In the genomic region with DNA sequence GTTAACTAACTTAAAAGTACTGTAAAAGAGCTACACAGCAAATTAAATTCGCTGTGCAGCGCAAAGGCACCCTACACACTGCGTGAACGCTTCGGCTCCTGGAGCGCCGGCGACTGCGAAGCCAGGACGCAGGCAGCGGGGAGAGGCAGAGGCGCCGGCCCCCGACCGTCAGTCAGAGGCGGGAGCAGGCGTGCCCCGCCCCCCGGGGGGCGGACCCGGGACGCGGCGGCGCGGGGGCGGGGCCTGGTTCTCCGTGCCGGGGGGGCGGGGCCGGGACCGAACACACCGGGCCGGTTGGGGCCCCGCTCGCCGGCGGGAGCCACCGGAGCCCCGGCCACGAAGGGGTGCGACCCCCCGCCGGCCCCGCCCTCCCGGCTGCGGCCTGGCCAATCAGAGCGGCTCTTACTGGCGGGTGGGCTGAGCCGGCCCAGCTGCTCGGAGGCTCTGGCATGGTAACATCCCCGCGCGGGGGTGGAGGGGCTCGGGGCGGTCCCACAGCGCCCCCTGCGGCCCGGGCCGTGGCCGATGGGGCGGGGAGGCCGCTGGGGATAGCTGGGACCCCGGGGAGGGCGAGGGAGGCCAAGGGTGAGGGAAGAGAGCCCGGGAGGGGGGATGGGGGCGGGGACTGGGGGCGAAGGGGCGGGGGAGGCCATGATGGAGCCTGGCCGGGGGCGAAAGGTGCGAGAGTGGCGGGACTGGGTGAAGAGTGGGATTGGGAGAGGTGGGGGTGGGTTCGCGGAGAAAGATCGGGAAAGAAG, we compare ENCODE assay signal across 1 cellular context.
TF ChIP-seq lines count a peak whose summit lies in the region.

PRPF40B (plus strand) TSS at position 420 of the 758 bp plus-strand sequence; CDS start at position 450, 30 bp downstream.

TF ChIP-seq in HEK293, 187 proteins besides CTCF, POLR2A, EP300 and RAD21 (continued from another document and continues in another):
- TF ChIP-seq ZNF23 (tag by site-specific recombination; IDR thresholded peaks at IDR 0.05; ENCODE audit: borderline replicate concordance): no peak
- TF ChIP-seq, protein P1, sequence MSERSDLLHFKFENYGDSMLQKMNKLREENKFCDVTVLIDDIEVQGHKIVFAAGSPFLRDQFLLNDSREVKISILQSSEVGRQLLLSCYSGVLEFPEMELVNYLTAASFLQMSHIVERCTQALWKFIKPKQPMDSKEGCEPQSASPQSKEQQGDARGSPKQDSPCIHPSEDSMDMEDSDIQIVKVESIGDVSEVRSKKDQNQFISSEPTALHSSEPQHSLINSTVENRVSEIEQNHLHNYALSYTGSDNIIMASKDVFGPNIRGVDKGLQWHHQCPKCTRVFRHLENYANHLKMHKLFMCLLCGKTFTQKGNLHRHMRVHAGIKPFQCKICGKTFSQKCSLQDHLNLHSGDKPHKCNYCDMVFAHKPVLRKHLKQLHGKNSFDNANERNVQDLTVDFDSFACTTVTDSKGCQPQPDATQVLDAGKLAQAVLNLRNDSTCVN (tag by site-specific recombination; optimal IDR thresholded peaks at IDR 0.05): peak; percentile 21
- no peak for TF ChIP-seq WT1 (tag by site-specific recombination; IDR thresholded peaks at IDR 0.05)
- TF ChIP-seq SP2 (tag by site-specific recombination; IDR thresholded peaks at IDR 0.05): peak; percentile 48
- no peak for TF ChIP-seq ZNF677 (tag by site-specific recombination; IDR thresholded peaks at IDR 0.05)
- peak; percentile 69; the same call in 1 of the 2 replicates for TF ChIP-seq GLIS2 (tag by site-specific recombination; IDR thresholded peaks at IDR 0.05)
- no peak for TF ChIP-seq ZBTB1 (tag by site-specific recombination; IDR thresholded peaks at IDR 0.05)
- TF ChIP-seq REPIN1 (tag by site-specific recombination; IDR thresholded peaks at IDR 0.05; ENCODE audit: low read depth): no peak
- TF ChIP-seq, protein P2, sequence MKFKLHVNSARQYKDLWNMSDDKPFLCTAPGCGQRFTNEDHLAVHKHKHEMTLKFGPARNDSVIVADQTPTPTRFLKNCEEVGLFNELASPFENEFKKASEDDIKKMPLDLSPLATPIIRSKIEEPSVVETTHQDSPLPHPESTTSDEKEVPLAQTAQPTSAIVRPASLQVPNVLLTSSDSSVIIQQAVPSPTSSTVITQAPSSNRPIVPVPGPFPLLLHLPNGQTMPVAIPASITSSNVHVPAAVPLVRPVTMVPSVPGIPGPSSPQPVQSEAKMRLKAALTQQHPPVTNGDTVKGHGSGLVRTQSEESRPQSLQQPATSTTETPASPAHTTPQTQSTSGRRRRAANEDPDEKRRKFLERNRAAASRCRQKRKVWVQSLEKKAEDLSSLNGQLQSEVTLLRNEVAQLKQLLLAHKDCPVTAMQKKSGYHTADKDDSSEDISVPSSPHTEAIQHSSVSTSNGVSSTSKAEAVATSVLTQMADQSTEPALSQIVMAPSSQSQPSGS (tag by site-specific recombination; IDR thresholded peaks at IDR 0.05; ENCODE audit: low read depth): no peak
- no peak for TF ChIP-seq ELK4 (IDR thresholded peaks at IDR 0.05; ENCODE audit: borderline replicate concordance, low read depth, low read length)
- no peak; the same call in 1 of the 2 replicates for TF ChIP-seq IKZF3 (tag by site-specific recombination; IDR thresholded peaks at IDR 0.05)
- no peak for TF ChIP-seq BCL11B (tag by site-specific recombination; IDR thresholded peaks at IDR 0.05; ENCODE audit: low read depth)
- TF ChIP-seq, protein P3, sequence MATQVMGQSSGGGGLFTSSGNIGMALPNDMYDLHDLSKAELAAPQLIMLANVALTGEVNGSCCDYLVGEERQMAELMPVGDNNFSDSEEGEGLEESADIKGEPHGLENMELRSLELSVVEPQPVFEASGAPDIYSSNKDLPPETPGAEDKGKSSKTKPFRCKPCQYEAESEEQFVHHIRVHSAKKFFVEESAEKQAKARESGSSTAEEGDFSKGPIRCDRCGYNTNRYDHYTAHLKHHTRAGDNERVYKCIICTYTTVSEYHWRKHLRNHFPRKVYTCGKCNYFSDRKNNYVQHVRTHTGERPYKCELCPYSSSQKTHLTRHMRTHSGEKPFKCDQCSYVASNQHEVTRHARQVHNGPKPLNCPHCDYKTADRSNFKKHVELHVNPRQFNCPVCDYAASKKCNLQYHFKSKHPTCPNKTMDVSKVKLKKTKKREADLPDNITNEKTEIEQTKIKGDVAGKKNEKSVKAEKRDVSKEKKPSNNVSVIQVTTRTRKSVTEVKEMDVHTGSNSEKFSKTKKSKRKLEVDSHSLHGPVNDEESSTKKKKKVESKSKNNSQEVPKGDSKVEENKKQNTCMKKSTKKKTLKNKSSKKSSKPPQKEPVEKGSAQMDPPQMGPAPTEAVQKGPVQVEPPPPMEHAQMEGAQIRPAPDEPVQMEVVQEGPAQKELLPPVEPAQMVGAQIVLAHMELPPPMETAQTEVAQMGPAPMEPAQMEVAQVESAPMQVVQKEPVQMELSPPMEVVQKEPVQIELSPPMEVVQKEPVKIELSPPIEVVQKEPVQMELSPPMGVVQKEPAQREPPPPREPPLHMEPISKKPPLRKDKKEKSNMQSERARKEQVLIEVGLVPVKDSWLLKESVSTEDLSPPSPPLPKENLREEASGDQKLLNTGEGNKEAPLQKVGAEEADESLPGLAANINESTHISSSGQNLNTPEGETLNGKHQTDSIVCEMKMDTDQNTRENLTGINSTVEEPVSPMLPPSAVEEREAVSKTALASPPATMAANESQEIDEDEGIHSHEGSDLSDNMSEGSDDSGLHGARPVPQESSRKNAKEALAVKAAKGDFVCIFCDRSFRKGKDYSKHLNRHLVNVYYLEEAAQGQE (tag by site-specific recombination; IDR thresholded peaks at IDR 0.05): no peak
- no peak for TF ChIP-seq INSM2 (tag by site-specific recombination; IDR thresholded peaks at IDR 0.05)
- TF ChIP-seq MZF1 (tag by site-specific recombination; IDR thresholded peaks at IDR 0.05; ENCODE audit: borderline replicate concordance): 0 out of 2 replicates have a peak, but pooled peaks have one; percentile 18
- no peak for TF ChIP-seq TRIM28 (IDR thresholded peaks at IDR 0.05; ENCODE audit: borderline replicate concordance, low read length)
- TF ChIP-seq ZBTB7A (tag by site-specific recombination; IDR thresholded peaks at IDR 0.05; ENCODE audit: low read depth): no peak
- no peak for TF ChIP-seq ZNF362 (tag by site-specific recombination; IDR thresholded peaks at IDR 0.05)
- TF ChIP-seq ZNF10 (tag by site-specific recombination; IDR thresholded peaks at IDR 0.05): no peak
- TF ChIP-seq SP7 (tag by site-specific recombination; IDR thresholded peaks at IDR 0.05): 0 out of 2 replicates have a peak, but pooled peaks have one; percentile 12
- no peak for TF ChIP-seq ZNF791 (tag by site-specific recombination; IDR thresholded peaks at IDR 0.05)
- TF ChIP-seq ZNF426 (tag by site-specific recombination; IDR thresholded peaks at IDR 0.05): no peak
- TF ChIP-seq, protein P4, sequence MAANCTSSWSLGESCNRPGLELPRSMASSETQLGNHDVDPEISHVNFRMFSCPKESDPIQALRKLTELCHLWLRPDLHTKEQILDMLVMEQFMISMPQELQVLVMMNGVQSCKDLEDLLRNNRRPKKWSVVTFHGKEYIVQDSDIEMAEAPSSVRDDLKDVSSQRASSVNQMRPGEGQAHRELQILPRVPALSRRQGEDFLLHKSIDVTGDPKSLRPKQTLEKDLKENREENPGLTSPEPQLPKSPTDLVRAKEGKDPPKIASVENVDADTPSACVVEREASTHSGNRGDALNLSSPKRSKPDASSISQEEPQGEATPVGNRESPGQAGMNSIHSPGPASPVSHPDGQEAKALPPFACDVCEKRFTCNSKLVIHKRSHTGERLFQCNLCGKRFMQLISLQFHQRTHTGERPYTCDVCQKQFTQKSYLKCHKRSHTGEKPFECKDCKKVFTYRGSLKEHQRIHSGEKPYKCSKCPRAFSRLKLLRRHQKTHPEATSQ (tag by site-specific recombination; IDR thresholded peaks at IDR 0.05): no peak
- peak; percentile 58 for TF ChIP-seq ZSCAN30 (tag by site-specific recombination; IDR thresholded peaks at IDR 0.05)
- TF ChIP-seq, protein P5, sequence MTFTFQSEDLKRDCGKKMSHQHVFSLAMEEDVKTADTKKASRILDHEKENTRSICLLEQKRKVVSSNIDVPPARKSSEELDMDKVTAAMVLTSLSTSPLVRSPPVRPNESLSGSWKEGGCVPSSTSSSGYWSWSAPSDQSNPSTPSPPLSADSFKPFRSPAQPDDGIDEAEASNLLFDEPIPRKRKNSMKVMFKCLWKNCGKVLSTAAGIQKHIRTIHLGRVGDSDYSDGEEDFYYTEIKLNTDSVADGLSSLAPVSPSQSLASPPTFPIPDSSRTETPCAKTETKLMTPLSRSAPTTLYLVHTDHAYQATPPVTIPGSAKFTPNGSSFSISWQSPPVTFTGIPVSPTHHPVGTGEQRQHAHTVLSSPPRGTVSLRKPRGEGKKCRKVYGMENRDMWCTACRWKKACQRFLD (tag by site-specific recombination; IDR thresholded peaks at IDR 0.05): no peak
- TF ChIP-seq, protein P6, sequence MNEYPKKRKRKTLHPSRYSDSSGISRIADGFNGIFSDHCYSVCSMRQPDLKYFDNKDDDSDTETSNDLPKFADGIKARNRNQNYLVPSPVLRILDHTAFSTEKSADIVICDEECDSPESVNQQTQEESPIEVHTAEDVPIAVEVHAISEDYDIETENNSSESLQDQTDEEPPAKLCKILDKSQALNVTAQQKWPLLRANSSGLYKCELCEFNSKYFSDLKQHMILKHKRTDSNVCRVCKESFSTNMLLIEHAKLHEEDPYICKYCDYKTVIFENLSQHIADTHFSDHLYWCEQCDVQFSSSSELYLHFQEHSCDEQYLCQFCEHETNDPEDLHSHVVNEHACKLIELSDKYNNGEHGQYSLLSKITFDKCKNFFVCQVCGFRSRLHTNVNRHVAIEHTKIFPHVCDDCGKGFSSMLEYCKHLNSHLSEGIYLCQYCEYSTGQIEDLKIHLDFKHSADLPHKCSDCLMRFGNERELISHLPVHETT (tag by site-specific recombination; IDR thresholded peaks at IDR 0.05): peak; percentile 4; the same call in 1 of the 2 replicates
- no peak for TF ChIP-seq ZNF341 (tag by site-specific recombination; IDR thresholded peaks at IDR 0.05; ENCODE audit: low read depth)
- TF ChIP-seq ZNF132 (tag by site-specific recombination; IDR thresholded peaks at IDR 0.05; ENCODE audit: borderline replicate concordance): no peak
- TF ChIP-seq, protein P7, sequence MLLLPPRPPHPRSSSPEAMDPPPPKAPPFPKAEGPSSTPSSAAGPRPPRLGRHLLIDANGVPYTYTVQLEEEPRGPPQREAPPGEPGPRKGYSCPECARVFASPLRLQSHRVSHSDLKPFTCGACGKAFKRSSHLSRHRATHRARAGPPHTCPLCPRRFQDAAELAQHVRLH (tag by site-specific recombination; IDR thresholded peaks at IDR 0.05): no peak
- no peak for TF ChIP-seq ZNF16 (tag by site-specific recombination; IDR thresholded peaks at IDR 0.05; ENCODE audit: low read depth)
- TF ChIP-seq ZNF514 (tag by site-specific recombination; IDR thresholded peaks at IDR 0.05): no peak
- TF ChIP-seq ZNF114 (tag by site-specific recombination; IDR thresholded peaks at IDR 0.05): no peak
- TF ChIP-seq ZNF24 (tag by site-specific recombination; IDR thresholded peaks at IDR 0.05): no peak
- TF ChIP-seq ZNF596 (tag by site-specific recombination; IDR thresholded peaks at IDR 0.05): peak; percentile 3; the same call in 1 of the 2 replicates
- TF ChIP-seq ZNF302 (tag by site-specific recombination; IDR thresholded peaks at IDR 0.05; ENCODE audit: low read depth): no peak
- no peak for TF ChIP-seq ZNF830 (tag by site-specific recombination; IDR thresholded peaks at IDR 0.05; ENCODE audit: low read depth)
- TF ChIP-seq PRDM10 (tag by site-specific recombination; IDR thresholded peaks at IDR 0.05): peak; percentile 61; the same call in 1 of the 2 replicates
